ENCODE assay signal across 8 cellular contexts in the genomic region with DNA sequence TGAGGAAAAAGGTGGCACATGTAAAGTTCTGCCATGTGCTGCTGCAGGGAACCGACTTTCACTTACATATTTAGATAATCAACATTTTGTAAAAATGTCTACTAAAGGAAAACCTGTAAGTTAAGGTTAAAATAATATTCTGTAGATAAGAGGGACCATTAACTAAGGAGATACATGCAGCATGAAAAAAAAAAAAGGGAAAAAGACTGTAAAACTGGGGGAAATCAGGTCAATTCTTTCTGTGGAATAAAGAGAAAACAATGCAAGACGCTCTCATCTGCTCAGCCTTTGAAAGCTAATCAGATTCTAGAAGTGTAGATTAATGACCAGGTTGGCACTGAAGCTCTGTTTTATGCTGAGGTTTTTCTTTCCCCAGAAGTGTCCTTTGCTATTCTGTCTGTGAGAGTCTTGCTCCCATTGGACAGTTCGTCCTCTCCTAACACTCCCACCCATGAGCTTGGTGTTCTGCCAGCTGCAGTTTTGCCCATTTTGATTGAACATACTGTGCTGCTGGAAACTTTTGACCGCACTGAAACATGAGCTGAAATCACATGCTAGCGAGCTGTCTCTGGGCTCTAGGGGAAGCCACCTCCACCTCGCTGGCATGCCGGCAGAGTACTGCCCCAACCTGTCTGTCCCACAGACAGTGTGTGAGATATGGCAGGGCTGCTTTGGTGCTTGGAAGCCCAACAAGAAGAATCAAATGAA.
DNase-seq lines count a peak whose midpoint lies in the region; ATAC-seq and TF ChIP-seq lines count a peak whose summit lies in the region.

No MANE protein-coding gene starts in this region.

- peak overlapping the region; percentile 13 to 39 for H3K9ac ChIP-seq in stomach smooth muscle (ENCODE audit: low read length in 2 of 2)

- no peak for TF ChIP-seq CTCF in brain microvascular endothelial cell (IDR thresholded peaks at IDR 0.05; ENCODE audit: low read depth, low read length, missing control alignments)

- H3K9me3 ChIP-seq in stomach smooth muscle (ENCODE audit: control insufficient read depth in 2 of 2, low read length in 2 of 2) = no peaks in the 10 kb centered on the region

- H3K27ac Mint-ChIP-seq in activated T-cell treated with anti-CD3 and anti-CD28 coated beads, Interleukin-2, amount 50 U/mL, for 24 hours = peak overlapping the region; percentile 72

- ATAC-seq in GM19397 (IDR thresholded peaks at IDR 0.05; ENCODE audit: unreplicated experiment) (no peak), HG03439 (IDR thresholded peaks at IDR 0.05; ENCODE audit: unreplicated experiment) (no peak)

- H3K27ac ChIP-seq in brain microvascular endothelial cell (peak overlapping the region; percentile 2), stomach smooth muscle (ENCODE audit: low read length) (peak overlapping the region; percentile 86)

- H3K36me3 ChIP-seq in brain microvascular endothelial cell (replicated peaks) (no peaks in the 10 kb centered on the region), stomach smooth muscle (ENCODE audit: control insufficient read depth in 2 of 2, insufficient read depth in 2 of 2, low read length in 2 of 2) (peaks cover 3 to 5% of the 10 kb centered on the region in 2 donors)

- no peak for DNase-seq in activated T-cell treated with anti-CD3 and anti-CD28 coated beads, Interleukin-2, amount 50 U/mL, for 24 hours
- no peak for DNase-seq in activated T-cell treated with anti-CD3 and anti-CD28 coated beads for 4 hours
- DNase-seq in brain microvascular endothelial cell = peak; percentile 81
- DNase-seq in left kidney (ENCODE audit: low read depth, low spot score) = peak; percentile 86
- DNase-seq in DMS153 treated with DMSO at 0.1 percent for 48 hours (lab: John Stamatoyannopoulos, UW; ENCODE audit: unreplicated experiment) = no peak

- no peaks in the 10 kb centered on the region for H3K27me3 Mint-ChIP-seq in activated T-cell treated with anti-CD3 and anti-CD28 coated beads, Interleukin-2, amount 50 U/mL, for 24 hours

- H3K4me3 ChIP-seq in brain microvascular endothelial cell (ENCODE audit: low read depth, low read length) (no peak overlapping the region), stomach smooth muscle (ENCODE audit: low read length in 2 of 2) (peak overlapping the region; percentile 31 to 41)

- peaks cover 61% of the 10 kb centered on the region for H3K4me1 Mint-ChIP-seq in activated T-cell treated with anti-CD3 and anti-CD28 coated beads, Interleukin-2, amount 50 U/mL, for 24 hours (ENCODE audit: low read depth)

- H3K27me3 ChIP-seq in brain microvascular endothelial cell (replicated peaks) = no peaks in the 10 kb centered on the region
- H3K27me3 ChIP-seq in stomach smooth muscle (ENCODE audit: control insufficient read depth in 1 of 2, insufficient read depth in 2 of 2, low read length in 2 of 2) = no peaks in the 10 kb centered on the region

- H3K4me3 Mint-ChIP-seq in activated T-cell treated with anti-CD3 and anti-CD28 coated beads, Interleukin-2, amount 50 U/mL, for 24 hours = no peak overlapping the region

- H3K4me1 ChIP-seq in stomach smooth muscle (ENCODE audit: control insufficient read depth, insufficient read depth, low read length) = peaks cover 30% of the 10 kb centered on the region

- in situ Hi-C loops in brain microvascular endothelial cell (cut with HindIII; ENCODE audit: low pct_ligation_motif_present, low sequenced_read_pairs) = no loop called here

- peaks cover 89% of the 10 kb centered on the region for H3K36me3 Mint-ChIP-seq in activated T-cell treated with anti-CD3 and anti-CD28 coated beads, Interleukin-2, amount 50 U/mL, for 24 hours (ENCODE audit: low read depth)

- no peaks in the 10 kb centered on the region for H3K9me3 Mint-ChIP-seq in activated T-cell treated with anti-CD3 and anti-CD28 coated beads, Interleukin-2, amount 50 U/mL, for 24 hours

Comparison
In these comparisons a context has a peak if more than half of its experiments do, and no peak if none do; other contexts are left out.
1. DNase-seq: peak in brain microvascular endothelial cell (single experiment) and left kidney (single experiment); none in activated T-cell treated with anti-CD3 and anti-CD28 coated beads, Interleukin-2, amount 50 U/mL, for 24 hours (single experiment), activated T-cell treated with anti-CD3 and anti-CD28 coated beads for 4 hours (single experiment) and DMS153 treated with DMSO at 0.1 percent for 48 hours (single experiment).